In genomic region chr3:72459588-72459987, GRCh38 we compare ENCODE assay signal across 33 cellular contexts.
"Had no signal": no experiment of that assay in that cellular context is flagged by ENCODE, and none has a peak within 500 bp of the region (broad histone marks: within the 10 kb centered on the region; RNA-seq: fewer than 3 reads in every experiment).

No MANE protein-coding gene starts in this region.

- H3K36me3 ChIP-seq: cardiac muscle cell, Peyer's patch, WERI-Rb-1 had no signal

- H3K4me1 ChIP-seq: Peyer's patch had no signal

- H3K4me3 ChIP-seq: cardiac muscle cell, Peyer's patch had no signal

- ATAC-seq: activated CD8-positive, alpha-beta memory T cell treated with anti-CD3 and anti-CD28 coated beads, Interleukin-2, amount 10 ng/mL, durations not matched to agents 7 days and 5 days; PC-3; SK-N-SH treated with all-trans-retinoic acid at 6 μM for 48 hours had no signal

- H3K27me3 Mint-ChIP-seq: activated CD4-positive, alpha-beta memory T cell treated with anti-CD3 and anti-CD28 coated beads, Interleukin-2, amount 10 ng/mL, durations not matched to agents 7 days and 5 days; activated CD8-positive, alpha-beta memory T cell treated with anti-CD3 and anti-CD28 coated beads, Interleukin-2, amount 10 ng/mL, durations not matched to agents 7 days and 5 days had no signal

- H3K4me3 Mint-ChIP-seq: activated CD4-positive, alpha-beta memory T cell treated with anti-CD3 and anti-CD28 coated beads, Interleukin-2, amount 10 ng/mL, durations not matched to agents 7 days and 5 days; activated CD8-positive, alpha-beta memory T cell treated with anti-CD3 and anti-CD28 coated beads, Interleukin-2, amount 10 ng/mL, durations not matched to agents 7 days and 5 days; activated naive CD8-positive, alpha-beta T cell treated with anti-CD3 and anti-CD28 coated beads for 36 hours; central memory CD8-positive, alpha-beta T cell had no signal

- H3K27ac Mint-ChIP-seq: activated CD4-positive, alpha-beta memory T cell treated with anti-CD3 and anti-CD28 coated beads, Interleukin-2, amount 10 ng/mL, durations not matched to agents 7 days and 5 days; activated CD8-positive, alpha-beta memory T cell treated with anti-CD3 and anti-CD28 coated beads, Interleukin-2, amount 10 ng/mL, durations not matched to agents 7 days and 5 days; activated naive CD8-positive, alpha-beta T cell treated with anti-CD3 and anti-CD28 coated beads for 36 hours had no signal

- H3K36me3 Mint-ChIP-seq: activated CD8-positive, alpha-beta memory T cell treated with anti-CD3 and anti-CD28 coated beads, Interleukin-2, amount 10 ng/mL, durations not matched to agents 7 days and 5 days; activated naive CD8-positive, alpha-beta T cell treated with anti-CD3 and anti-CD28 coated beads for 36 hours had no signal

- H3K27ac ChIP-seq: cardiac muscle cell, Peyer's patch, WERI-Rb-1 had no signal

- H3K9me3 ChIP-seq: Peyer's patch had no signal

- H3K27me3 ChIP-seq: cardiac muscle cell, Peyer's patch had no signal

- DNase-seq: activated CD4-positive, alpha-beta memory T cell treated with anti-CD3 and anti-CD28 coated beads, Interleukin-2, amount 10 ng/mL, durations not matched to agents 7 days and 5 days; activated CD4-positive, alpha-beta T cell treated with anti-CD3 and anti-CD28 coated beads for 1 hour; activated CD4-positive, alpha-beta T cell treated with anti-CD3 and anti-CD28 coated beads for 48 hours; activated CD4-positive, CD25-positive, alpha-beta regulatory T cell; activated CD8-positive, alpha-beta memory T cell treated with anti-CD3 and anti-CD28 coated beads for 24 hours; activated CD8-positive, alpha-beta memory T cell treated with anti-CD3 and anti-CD28 coated beads, Interleukin-2, amount 10 ng/mL, durations not matched to agents 7 days and 5 days; activated CD8-positive, alpha-beta memory T cell treated with anti-CD3 and anti-CD28 coated beads, Interleukin-2, amount 50 U/mL, for 48 hours; activated effector memory CD4-positive, alpha-beta T cell treated with Interleukin-2 at 50 U/mL for 16 hours; activated naive CD4-positive, alpha-beta T cell treated with anti-CD3 and anti-CD28 coated beads, Interleukin-2, amount 50 U/mL, for 16 hours; activated naive CD8-positive, alpha-beta T cell treated with anti-CD3 and anti-CD28 coated beads for 36 hours; activated T-cell treated with anti-CD3 and anti-CD28 coated beads, Interleukin-2, amount 50 U/mL, for 48 hours; amniotic stem cell; aorta; Karpas-422; KBM-7; NCI-H1105 treated with DMSO at 0.1 percent for 48 hours; NCI-H1436; NCI-H1694 treated with DMSO at 0.1 percent for 48 hours; NCI-H2029; NCI-H510A; NCI-H526; NCI-H748 treated with DMSO at 0.1 percent for 48 hours; NK-92 treated with Interleukin-12 subunit alpha and Interleukin-12 subunit beta, amount 100 ng/mL, for 24 hours; PC-3; Peyer's patch; RPMI8226; SIG-M5; T-helper 1 cell; T1000; WERI-Rb-1 had no signal

- H3K9me3 Mint-ChIP-seq: activated CD4-positive, alpha-beta memory T cell treated with anti-CD3 and anti-CD28 coated beads, Interleukin-2, amount 10 ng/mL, durations not matched to agents 7 days and 5 days; activated naive CD8-positive, alpha-beta T cell treated with anti-CD3 and anti-CD28 coated beads for 36 hours; central memory CD8-positive, alpha-beta T cell had no signal

- H3K4me1 Mint-ChIP-seq: central memory CD8-positive, alpha-beta T cell had no signal
